ENCODE assay signal across 22 cellular contexts in the genomic region with DNA sequence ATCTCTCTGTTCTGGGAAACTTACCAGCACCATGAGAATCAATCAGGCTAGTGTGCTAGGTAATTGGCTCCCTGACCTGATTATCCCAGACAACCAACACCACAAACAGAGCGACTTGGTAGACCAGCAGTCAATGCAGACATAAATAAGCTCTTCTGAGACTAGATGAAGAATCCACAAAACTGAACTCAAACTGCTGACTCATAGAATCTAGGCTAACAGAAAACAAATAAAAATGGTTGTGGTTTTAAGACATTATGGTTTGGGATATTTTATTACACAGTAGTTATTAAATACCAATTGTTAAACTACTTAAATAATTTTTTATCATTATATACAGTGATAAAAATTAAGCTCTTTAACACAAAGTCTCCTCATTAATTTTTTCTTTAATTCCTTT.
DNase-seq lines count a peak whose midpoint lies in the region; ATAC-seq, FAIRE-seq and TF ChIP-seq lines count a peak whose summit lies in the region.
"Had no signal": no experiment of that assay in that cellular context is flagged by ENCODE, and none has a peak within 500 bp of the region (broad histone marks: within the 10 kb centered on the region; RNA-seq: fewer than 3 reads in every experiment).

No MANE protein-coding gene starts in this region.

- H3K79me2 ChIP-seq in HepG2 (ENCODE audit: insufficient read depth, low read length) = no peaks in the 10 kb centered on the region
- no peaks in the 10 kb centered on the region for H3K79me2 ChIP-seq in K562 (ENCODE audit: control insufficient read depth, insufficient read depth, low read length)

- H3K9me1 ChIP-seq in K562 (ENCODE audit: control insufficient read depth, insufficient read depth, low read length) = no peaks in the 10 kb centered on the region

- H3K27ac ChIP-seq in HepG2 (ENCODE audit: extremely low read length, insufficient read depth, low read length) = no peak overlapping the region
- no peak overlapping the region for H3K27ac ChIP-seq in right lobe of liver
- H3K27ac ChIP-seq in K562 (ENCODE audit: extremely low read depth, low read depth, low read length) = no peak overlapping the region
- H3K27ac ChIP-seq: 22Rv1, RWPE1 had no signal

- 0% methylated on average over 1 of the region's 1 CpG for WGBS in HepG2 (ENCODE audit: low lambda C conversion rate)
- 33% methylated on average over 1 of the region's 1 CpG for WGBS in right lobe of liver (ENCODE audit: insufficient coverage, low coverage, low lambda C conversion rate, missing lambda C conversion rate)
- WGBS in K562 (ENCODE audit: insufficient coverage, low coverage, missing lambda C conversion rate) = 0% methylated on average over 1 of the region's 1 CpG

- H3K27me3 ChIP-seq in HepG2 (ENCODE audit: control insufficient read depth in 1 of 2, insufficient read depth in 2 of 2, low read length in 2 of 2) = 0 out of 5 replicates have a peak, but pooled peaks cover 0 to 2% of the 10 kb centered on the region in 2 experiments
- H3K27me3 ChIP-seq in right lobe of liver = no peaks in the 10 kb centered on the region
- H3K27me3 ChIP-seq in K562 (ENCODE audit: control insufficient read depth in 2 of 2, insufficient read depth in 2 of 2, low read length in 2 of 2) = no peaks in the 10 kb centered on the region

- BruUV-seq in HepG2 (replicated peaks; lab: Mats Ljungman, UMichigan) (no TSS peak), K562 (replicated peaks; lab: Mats Ljungman, UMichigan) (no TSS peak)

- no peak overlapping the region for H2AFZ ChIP-seq in HepG2 (ENCODE audit: low read length)
- no peak overlapping the region for H2AFZ ChIP-seq in K562 (ENCODE audit: low read depth, low read length)

- in situ Hi-C loops in HepG2 (cut with HindIII; ENCODE audit: extremely low pct_ligation_motif_present, low pct_unique_long_range_greater_than_20kb) (no loop called here), K562 (cut with MboI) (no loop called here)

- TF ChIP-seq CTCF in HepG2 (CRISPR knock-in tag; IDR thresholded peaks at IDR 0.05) = no peak
- TF ChIP-seq CTCF in right lobe of liver (IDR thresholded peaks at IDR 0.05) = no peak
- no peak for TF ChIP-seq CTCF in K562 (IDR thresholded peaks at IDR 0.05 in 2 of 3, conservative IDR thresholded peaks at IDR 0.05 in 1 of 3; ENCODE audit: insufficient read depth in 2 of 3, low read depth in 1 of 3, low read length in 3 of 3)

- DNase-seq in HepG2 (ENCODE audit: low spot score) = no peak
- DNase-seq in right lobe of liver = no peak
- peak; percentile 28 for DNase-seq in OCI-M1 (lab: John Stamatoyannopoulos, UW)
- no peak for DNase-seq in K562 (ENCODE audit: extremely low read depth in 1 of 4, low spot score in 3 of 4)
- DNase-seq in urothelium cell line (ENCODE audit: low spot score) = peak; percentile 11
- DNase-seq in DMS153 (lab: John Stamatoyannopoulos, UW) = no peak
- no peak for DNase-seq in MV-4-11 (lab: John Stamatoyannopoulos, UW)
- DNase-seq in mesenteric fat pad (ENCODE audit: low spot score) = no peak
- DNase-seq: DMS79 treated with DMSO at 0.1 percent for 48 hours; Kasumi-1; NCI-H1105; NCI-H146; NCI-H2029; NCI-H226; NCI-H510A treated with DMSO at 0.1 percent for 48 hours; NCI-H774; NK-92 treated with Interleukin-12 subunit alpha and Interleukin-12 subunit beta, amount 100 ng/mL, for 24 hours had no signal

- H3K9me3 ChIP-seq in HepG2 (ENCODE audit: low read length) (no peaks in the 10 kb centered on the region), right lobe of liver (no peaks in the 10 kb centered on the region), K562 (replicated peaks; ENCODE audit: control insufficient read depth, insufficient read depth, low read depth, low read length) (no peaks in the 10 kb centered on the region; the same call in 1 of the 2 replicates)
- H3K9me3 ChIP-seq: HAP-1 had no signal

- H4K20me1 ChIP-seq in HepG2 (ENCODE audit: insufficient read depth, low read length) = no peaks in the 10 kb centered on the region
- no peaks in the 10 kb centered on the region for H4K20me1 ChIP-seq in K562 (replicated peaks; ENCODE audit: control insufficient read depth, insufficient read depth, low read length)

- ATAC-seq in HepG2 = no peak
- ATAC-seq in right lobe of liver = no peak
- no peak for ATAC-seq in K562
- ATAC-seq: GM12878, SK-N-SH treated with all-trans-retinoic acid at 6 μM for 48 hours had no signal

- intact Hi-C loops in HepG2 (cut with micrococcal nuclease; ENCODE audit: unreplicated experiment) (no loop called here), right lobe of liver (cut with DNase I) (no loop called here), K562 (cut with micrococcal nuclease) (no loop called here)

- H3K4me3 ChIP-seq in HepG2 (replicated peaks in 1 of 3; ENCODE audit: insufficient read depth in 1 of 3, low read depth in 2 of 3, low read length in 3 of 3) (no peak overlapping the region), right lobe of liver (no peak overlapping the region), K562 (no peak overlapping the region)
- H3K4me3 ChIP-seq: GM12878, HAP-1 had no signal

- TF ChIP-seq POLR2A in HepG2 (IDR thresholded peaks at IDR 0.05; ENCODE audit: insufficient read depth in 1 of 2, low read depth in 2 of 2, low read length in 2 of 2) (no peak), right lobe of liver (IDR thresholded peaks at IDR 0.05) (no peak), K562 (conservative IDR thresholded peaks at IDR 0.05) (no peak)

- TF ChIP-seq RAD21 in HepG2 (CRISPR knock-in tag; IDR thresholded peaks at IDR 0.05) (no peak), K562 (CRISPR knock-in tag; conservative IDR thresholded peaks at IDR 0.05 in 1 of 2, IDR thresholded peaks at IDR 0.05 in 1 of 2) (no peak)

- no peak for TF ChIP-seq EP300 in HepG2 (IDR thresholded peaks at IDR 0.05; ENCODE audit: low read depth in 2 of 2, low read length in 2 of 2)
- TF ChIP-seq EP300 in HepG2 (CRISPR knock-in tag; IDR thresholded peaks at IDR 0.05; ENCODE audit: borderline replicate concordance) = no peak
- no peak for TF ChIP-seq EP300 in K562 (IDR thresholded peaks at IDR 0.05; ENCODE audit: low read length)

- H3K4me2 ChIP-seq in HepG2 (ENCODE audit: low read depth, low read length) (no peak overlapping the region), K562 (ENCODE audit: insufficient read depth, low read length) (no peak overlapping the region)

- no peaks in the 10 kb centered on the region for H3K4me1 ChIP-seq in HepG2 (ENCODE audit: insufficient read depth, low read length)
- H3K4me1 ChIP-seq in right lobe of liver = no peaks in the 10 kb centered on the region
- no peaks in the 10 kb centered on the region for H3K4me1 ChIP-seq in K562 (replicated peaks in 1 of 2; ENCODE audit: control insufficient read depth in 2 of 2, insufficient read depth in 2 of 2, low read length in 2 of 2)
- H3K4me1 ChIP-seq: HAP-1 had no signal

- H3K9ac ChIP-seq in HepG2 (ENCODE audit: insufficient read depth, low read depth, low read length) = no peak overlapping the region
- no peak overlapping the region for H3K9ac ChIP-seq in K562 (ENCODE audit: insufficient read depth in 1 of 2, low read depth in 2 of 2, low read length in 2 of 2)

- no peaks in the 10 kb centered on the region for H3K36me3 ChIP-seq in HepG2 (replicated peaks in 1 of 2; ENCODE audit: control insufficient read depth in 1 of 2, insufficient read depth in 2 of 2, low read length in 2 of 2)
- H3K36me3 ChIP-seq in right lobe of liver = no peaks in the 10 kb centered on the region
- no peaks in the 10 kb centered on the region for H3K36me3 ChIP-seq in K562 (ENCODE audit: control insufficient read depth, insufficient read depth, low read length)
- H3K36me3 ChIP-seq: HAP-1 had no signal

- CTCF ChIA-PET in HepG2 (lab: Yijun Ruan, JAX; ENCODE audit: low intra/inter-chr PET ratio, low total read pairs) = no interaction called here
- CTCF ChIA-PET in K562 (lab: Yijun Ruan, JAX; ENCODE audit: low intra/inter-chr PET ratio) = no interaction called here

- FAIRE-seq in HepG2 (lab: Jason Lieb, UNC) = no peak
- FAIRE-seq in K562 (lab: Jason Lieb, UNC) = no peak
- FAIRE-seq in urothelium cell line (lab: Jason Lieb, UNC) = no peak
- FAIRE-seq: GM12878 had no signal

- POLR2A ChIA-PET in HepG2 (lab: Yijun Ruan, JAX) = no interaction called here
- POLR2A ChIA-PET in K562 (lab: Yijun Ruan, JAX) = no interaction called here

TF ChIP-seq in HepG2, 621 proteins besides CTCF, POLR2A, EP300 and RAD21:
- TF ChIP-seq MAFK (conservative IDR thresholded peaks at IDR 0.05 in 1 of 2, IDR thresholded peaks at IDR 0.05 in 1 of 2; ENCODE audit: low read length in 2 of 2) (peak; percentile 53 to 77; a peak in 2 of 4 replicates), ARHGAP35 (CRISPR knock-in tag; IDR thresholded peaks at IDR 0.05; ENCODE audit: borderline replicate concordance) (no peak), MAFF (IDR thresholded peaks at IDR 0.05; ENCODE audit: low read depth, low read length) (peak; percentile 59)

TF ChIP-seq in K562, 482 proteins besides CTCF, POLR2A, EP300 and RAD21 (continues in another document):
- no peak for TF ChIP-seq ZNF408 (CRISPR knock-in tag; IDR thresholded peaks at IDR 0.05; ENCODE audit: low read depth)
- TF ChIP-seq, protein P1, sequence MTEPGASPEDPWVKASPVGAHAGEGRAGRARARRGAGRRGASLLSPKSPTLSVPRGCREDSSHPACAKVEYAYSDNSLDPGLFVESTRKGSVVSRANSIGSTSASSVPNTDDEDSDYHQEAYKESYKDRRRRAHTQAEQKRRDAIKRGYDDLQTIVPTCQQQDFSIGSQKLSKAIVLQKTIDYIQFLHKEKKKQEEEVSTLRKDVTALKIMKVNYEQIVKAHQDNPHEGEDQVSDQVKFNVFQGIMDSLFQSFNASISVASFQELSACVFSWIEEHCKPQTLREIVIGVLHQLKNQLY (CRISPR knock-in tag; conservative IDR thresholded peaks at IDR 0.05) = no peak
- TF ChIP-seq NFE2L1 (tag; IDR thresholded peaks at IDR 0.05; ENCODE audit: borderline replicate concordance, low read depth) = no peak
- peak; percentile 26; the same call in 1 of the 2 replicates for TF ChIP-seq ZNF316 (IDR thresholded peaks at IDR 0.05)
- TF ChIP-seq, protein P2, sequence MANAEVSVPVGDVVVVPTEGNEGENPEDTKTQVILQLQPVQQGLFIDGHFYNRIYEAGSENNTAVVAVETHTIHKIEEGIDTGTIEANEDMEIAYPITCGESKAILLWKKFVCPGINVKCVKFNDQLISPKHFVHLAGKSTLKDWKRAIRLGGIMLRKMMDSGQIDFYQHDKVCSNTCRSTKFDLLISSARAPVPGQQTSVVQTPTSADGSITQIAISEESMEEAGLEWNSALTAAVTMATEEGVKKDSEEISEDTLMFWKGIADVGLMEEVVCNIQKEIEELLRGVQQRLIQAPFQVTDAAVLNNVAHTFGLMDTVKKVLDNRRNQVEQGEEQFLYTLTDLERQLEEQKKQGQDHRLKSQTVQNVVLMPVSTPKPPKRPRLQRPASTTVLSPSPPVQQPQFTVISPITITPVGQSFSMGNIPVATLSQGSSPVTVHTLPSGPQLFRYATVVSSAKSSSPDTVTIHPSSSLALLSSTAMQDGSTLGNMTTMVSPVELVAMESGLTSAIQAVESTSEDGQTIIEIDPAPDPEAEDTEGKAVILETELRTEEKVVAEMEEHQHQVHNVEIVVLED (CRISPR knock-in tag; IDR thresholded peaks at IDR 0.05) = no peak

Comparison
In these comparisons a context has a peak if more than half of its experiments do, and no peak if none do; other contexts are left out.
1. DNase-seq: peak in OCI-M1 (single experiment) and urothelium cell line (single experiment); none in HepG2 (single experiment), right lobe of liver (0 of 3), K562 (0 of 4), DMS153 (single experiment), MV-4-11 (single experiment) and mesenteric fat pad (single experiment).